Comparison of ENCODE assay signal across 8 cellular contexts in the genomic region with DNA sequence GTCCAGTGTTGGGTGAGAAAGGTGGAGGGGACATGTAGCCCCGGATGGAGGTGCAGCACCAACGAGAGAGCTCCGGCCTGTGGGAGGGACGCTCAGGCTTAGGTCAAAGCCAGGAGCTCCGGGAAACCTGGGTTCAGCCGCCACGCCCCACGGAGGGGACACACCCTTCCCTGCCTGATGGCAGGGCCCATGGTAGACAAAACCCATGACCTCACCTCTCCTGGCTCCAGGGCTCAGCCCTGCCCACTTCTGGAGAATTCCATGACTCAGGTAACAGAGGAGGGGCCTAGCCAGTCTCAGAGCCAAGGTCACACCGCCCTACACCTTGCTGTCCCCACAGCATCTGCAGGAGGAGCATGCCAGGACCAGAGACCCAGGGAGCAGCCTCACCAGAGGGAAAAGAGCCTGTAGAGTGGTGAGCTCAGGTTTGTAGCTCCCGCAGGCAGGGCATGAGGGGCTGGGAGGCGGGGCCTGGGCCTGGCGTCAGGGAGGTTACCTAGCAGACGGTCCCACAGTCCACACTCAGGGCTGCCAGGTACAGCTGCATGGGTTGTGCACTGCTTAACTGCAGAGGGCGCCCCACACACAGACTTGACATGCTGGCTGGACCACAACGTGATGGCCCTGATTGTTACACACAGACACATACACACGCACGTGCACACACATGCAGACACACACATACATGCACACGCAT.
DNase-seq lines count a peak whose midpoint lies in the region; ATAC-seq and TF ChIP-seq lines count a peak whose summit lies in the region.

No MANE protein-coding gene starts in this region.

- H3K4me3 ChIP-seq in cardiac muscle cell: no peak overlapping the region

- ATAC-seq in activated T-cell treated with anti-CD3 and anti-CD28 coated beads, Interleukin-2, amount 50 U/mL, for 4 hours: peak; percentile 57 to 69
- no peak for ATAC-seq in HG03135 (IDR thresholded peaks at IDR 0.05; ENCODE audit: unreplicated experiment)

- no peaks in the 10 kb centered on the region for H3K36me3 Mint-ChIP-seq in activated T-cell treated with anti-CD3 and anti-CD28 coated beads, Interleukin-2, amount 50 U/mL, for 4 hours (ENCODE audit: insufficient read depth)

- no peaks in the 10 kb centered on the region for H3K27me3 ChIP-seq in cardiac muscle cell

- TF ChIP-seq CTCF in cardiac muscle cell (IDR thresholded peaks at IDR 0.05; ENCODE audit: low read depth, low read length): peak; percentile 58

- H3K27me3 Mint-ChIP-seq in activated T-cell treated with anti-CD3 and anti-CD28 coated beads, Interleukin-2, amount 50 U/mL, for 4 hours (ENCODE audit: low read depth): no peaks in the 10 kb centered on the region

- H3K4me1 ChIP-seq in cardiac muscle cell (ENCODE audit: low read depth): peaks cover 8% of the 10 kb centered on the region

- no peaks in the 10 kb centered on the region for H3K9me3 ChIP-seq in cardiac muscle cell (ENCODE audit: low read depth)

- H3K27ac ChIP-seq in cardiac muscle cell: no peak overlapping the region

- H3K4me1 Mint-ChIP-seq in activated T-cell treated with anti-CD3 and anti-CD28 coated beads, Interleukin-2, amount 50 U/mL, for 4 hours (ENCODE audit: low read depth): peaks cover 10% of the 10 kb centered on the region

- H3K4me3 Mint-ChIP-seq in activated T-cell treated with anti-CD3 and anti-CD28 coated beads, Interleukin-2, amount 50 U/mL, for 4 hours: no peak overlapping the region

- no peaks in the 10 kb centered on the region for H3K36me3 ChIP-seq in cardiac muscle cell

- H3K9me3 Mint-ChIP-seq in activated T-cell treated with anti-CD3 and anti-CD28 coated beads, Interleukin-2, amount 50 U/mL, for 4 hours: no peaks in the 10 kb centered on the region

- DNase-seq in NK-92 treated with Interleukin-12 subunit alpha and Interleukin-12 subunit beta, amount 100 ng/mL, for 24 hours (lab: John Stamatoyannopoulos, UW): peak; percentile 25
- DNase-seq in NK-92 (lab: John Stamatoyannopoulos, UW; ENCODE audit: unreplicated experiment) (no peak), MV-4-11 (lab: John Stamatoyannopoulos, UW) (peak; percentile 16), cardiac muscle cell (ENCODE audit: low read depth in 1 of 2, low spot score in 1 of 2) (peak; percentile 41 to 64), NCI-H1436 (lab: John Stamatoyannopoulos, UW) (no peak)
- DNase-seq in activated T-cell treated with anti-CD3 and anti-CD28 coated beads, Interleukin-2, amount 50 U/mL, for 4 hours: peak; percentile 38
- peak; percentile 29 to 57 for DNase-seq in stimulated activated CD4-positive, alpha-beta T cell treated with anti-CD3 and anti-CD28 coated beads, Interleukin-12 subunit alpha, Interleukin-12 subunit beta, amount 100 ng/mL, for 24 hours (ENCODE audit: low read depth in 2 of 2)

Comparison
In these comparisons a context has a peak if more than half of its experiments do, and no peak if none do; other contexts are left out.
1. DNase-seq: peak in NK-92 treated with Interleukin-12 subunit alpha and Interleukin-12 subunit beta, amount 100 ng/mL, for 24 hours (single experiment), MV-4-11 (single experiment), activated T-cell treated with anti-CD3 and anti-CD28 coated beads, Interleukin-2, amount 50 U/mL, for 4 hours (single experiment), cardiac muscle cell (2 of 2) and stimulated activated CD4-positive, alpha-beta T cell treated with anti-CD3 and anti-CD28 coated beads, Interleukin-12 subunit alpha, Interleukin-12 subunit beta, amount 100 ng/mL, for 24 hours (2 of 2); none in NK-92 (single experiment) and NCI-H1436 (single experiment).